9 cellular contexts compared by ENCODE assay signal in the genomic region with DNA sequence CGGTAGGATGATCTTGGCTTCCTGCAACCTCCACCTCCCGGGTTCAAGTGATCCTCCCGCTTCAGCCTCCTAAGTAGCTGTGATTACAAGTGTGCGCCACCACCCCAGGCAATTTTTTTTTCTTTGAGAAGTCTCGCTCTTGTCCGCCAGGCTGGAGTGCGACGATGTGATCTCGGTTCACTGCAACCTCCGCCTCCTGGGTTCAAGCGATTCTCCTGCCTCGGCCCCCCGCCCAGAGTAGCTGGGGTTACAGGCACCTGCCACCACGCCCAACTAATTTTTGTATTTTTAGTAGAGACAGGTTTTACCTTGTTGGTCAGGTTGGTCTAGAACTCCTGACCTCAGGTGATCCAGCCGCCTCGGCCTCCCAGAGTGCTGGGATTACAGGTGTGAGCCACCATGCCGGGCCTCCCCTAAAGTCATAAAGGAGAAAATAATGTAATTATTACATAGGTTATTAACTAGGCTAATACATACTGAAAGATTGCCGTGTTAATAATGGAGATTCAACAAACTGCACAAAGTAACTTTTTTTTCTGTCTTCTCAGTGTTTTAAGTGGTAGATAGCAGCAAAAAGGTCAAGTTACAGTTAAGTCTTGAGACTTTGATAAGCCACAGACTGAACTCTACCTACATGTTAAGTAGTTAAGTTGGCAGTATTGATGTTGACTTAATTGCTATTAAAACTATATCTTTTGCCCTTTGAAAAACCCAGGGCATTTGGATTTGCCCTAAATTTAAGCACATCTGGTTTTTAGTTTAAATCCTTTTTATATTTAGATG. TPM values are rescaled to one million over a fixed set of nuclear protein-coding genes. Genes with fewer than 3 reads are reported as not detected.
A peak's percentile ranks its signal among the peaks of the same experiment; 100 is the strongest.
DNase-seq lines count a peak whose midpoint lies in the region; ATAC-seq, FAIRE-seq and TF ChIP-seq lines count a peak whose summit lies in the region.
"Had no signal": no experiment of that assay in that cellular context is flagged by ENCODE, and none has a peak within 500 bp of the region (broad histone marks: within the 10 kb centered on the region; RNA-seq: fewer than 3 reads in every experiment).

No MANE protein-coding gene starts in this region.

- no peak overlapping the region for H3K27ac ChIP-seq in CD4-positive, CD25-positive, alpha-beta regulatory T cell (ENCODE audit: insufficient read depth, low read length, poor library complexity, severe bottlenecking)
- H3K27ac ChIP-seq in HL-60 (replicated peaks) (no peak overlapping the region), astrocyte (ENCODE audit: low read depth, low read length) (no peak overlapping the region)

- peak overlapping the region in 2 of 3 donors; percentile 67 to 76 for H3K27ac Mint-ChIP-seq in CD4-positive, CD25-positive, alpha-beta regulatory T cell
- H3K27ac Mint-ChIP-seq in astrocyte (ENCODE audit: unreplicated experiment), result peak overlapping the region; percentile 66
- H3K27ac Mint-ChIP-seq in naive thymus-derived CD8-positive, alpha-beta T cell, result peak overlapping the region; percentile 7 to 98 (median 64)

- POLR2A ChIA-PET in naive thymus-derived CD8-positive, alpha-beta T cell (lab: Charles Lee), result interaction anchor here (1.4 to 5.9 kb wide), 2 partner anchors 30 to 49 kb away, joined by 4 to 102 read pairs; a partner anchor contains a TSS

- peak overlapping the region; percentile 93 for H3K4me2 ChIP-seq in astrocyte (ENCODE audit: low read length)

- peaks cover 83% of the 10 kb centered on the region for H3K79me2 ChIP-seq in astrocyte (ENCODE audit: insufficient read depth, low read length)

- H3K36me3 ChIP-seq in CD4-positive, CD25-positive, alpha-beta regulatory T cell (ENCODE audit: control insufficient read depth, insufficient read depth, low read length), result peaks cover 6% of the 10 kb centered on the region
- peaks cover 11% of the 10 kb centered on the region for H3K36me3 ChIP-seq in astrocyte (ENCODE audit: insufficient read depth, low read length)

- ATAC-seq in CD4-positive, CD25-positive, alpha-beta regulatory T cell (ENCODE audit: low read depth in 2 of 2), result no peak
- no peak for ATAC-seq in naive thymus-derived CD8-positive, alpha-beta T cell
- no peak for ATAC-seq in HG03571 (IDR thresholded peaks at IDR 0.05; ENCODE audit: unreplicated experiment)

- H3K4me1 ChIP-seq in CD4-positive, CD25-positive, alpha-beta regulatory T cell (ENCODE audit: control insufficient read depth, insufficient read depth, low read length, poor library complexity, severe bottlenecking), result peaks cover 80% of the 10 kb centered on the region
- peaks cover 6% of the 10 kb centered on the region for H3K4me1 ChIP-seq in astrocyte (ENCODE audit: insufficient read depth, low read length)

- peaks cover 31 to 67% (median 48%) of the 10 kb centered on the region in 4 donors for H3K4me1 Mint-ChIP-seq in CD4-positive, CD25-positive, alpha-beta regulatory T cell
- peaks cover 16% of the 10 kb centered on the region for H3K4me1 Mint-ChIP-seq in astrocyte (ENCODE audit: low read depth, unreplicated experiment)
- peaks cover 18 to 73% (median 53%) of the 10 kb centered on the region in 4 donors for H3K4me1 Mint-ChIP-seq in naive thymus-derived CD8-positive, alpha-beta T cell

- H3K27me3 ChIP-seq in CD4-positive, CD25-positive, alpha-beta regulatory T cell (ENCODE audit: control insufficient read depth, insufficient read depth, low read length), result no peaks in the 10 kb centered on the region
- H3K27me3 ChIP-seq in HL-60 (ENCODE audit: insufficient read depth, poor library complexity, severe bottlenecking), result no peaks in the 10 kb centered on the region
- no peaks in the 10 kb centered on the region for H3K27me3 ChIP-seq in astrocyte (ENCODE audit: insufficient read depth, low read length)
- H3K27me3 ChIP-seq: sigmoid colon had no signal

- peaks cover 0 to 1% (median 0%) of the 10 kb centered on the region in 7 donors for H3K9me3 Mint-ChIP-seq in CD4-positive, CD25-positive, alpha-beta regulatory T cell
- no peaks in the 10 kb centered on the region for H3K9me3 Mint-ChIP-seq in astrocyte (ENCODE audit: unreplicated experiment)
- no peaks in the 10 kb centered on the region for H3K9me3 Mint-ChIP-seq in naive thymus-derived CD8-positive, alpha-beta T cell

- H2AFZ ChIP-seq in astrocyte (ENCODE audit: low read depth, low read length), result no peak overlapping the region

- DNase-seq in CD4-positive, CD25-positive, alpha-beta regulatory T cell, result no peak
- DNase-seq in HL-60 (ENCODE audit: low read depth in 1 of 2, low spot score in 1 of 2) (no peak), astrocyte (ENCODE audit: low read depth) (no peak), NCI-H748 treated with DMSO at 0.1 percent for 48 hours (lab: John Stamatoyannopoulos, UW) (no peak), SIG-M5 treated with dmso at 0.1 percent for 504 hours (lab: John Stamatoyannopoulos, UW; ENCODE audit: unreplicated experiment) (no peak)
- DNase-seq in naive thymus-derived CD8-positive, alpha-beta T cell, result no peak
- DNase-seq in activated CD4-positive, alpha-beta T cell treated with anti-CD3 and anti-CD28 coated beads, Interleukin-2, amount 50 U/mL, for 4 hours, result no peak
- DNase-seq: sigmoid colon had no signal

- peaks cover 7% of the 10 kb centered on the region for H3K27me3 Mint-ChIP-seq in CD4-positive, CD25-positive, alpha-beta regulatory T cell
- H3K27me3 Mint-ChIP-seq in astrocyte (ENCODE audit: low read depth, unreplicated experiment), result no peaks in the 10 kb centered on the region
- H3K27me3 Mint-ChIP-seq in naive thymus-derived CD8-positive, alpha-beta T cell, result no peaks in the 10 kb centered on the region

- no peak for FAIRE-seq in astrocyte (lab: Jason Lieb, UNC)

- H3K36me3 Mint-ChIP-seq in CD4-positive, CD25-positive, alpha-beta regulatory T cell, result peaks cover 19% of the 10 kb centered on the region
- H3K36me3 Mint-ChIP-seq in astrocyte (ENCODE audit: low read depth, unreplicated experiment), result peaks cover 11% of the 10 kb centered on the region
- H3K36me3 Mint-ChIP-seq in naive thymus-derived CD8-positive, alpha-beta T cell, result peaks cover 0 to 28% (median 11%) of the 10 kb centered on the region in 3 donors

- peak overlapping the region; percentile 63 for H3K4me3 ChIP-seq in CD4-positive, CD25-positive, alpha-beta regulatory T cell (ENCODE audit: low read depth, low read length)
- H3K4me3 ChIP-seq in HL-60 (replicated peaks; ENCODE audit: insufficient read depth, low read length), result peak overlapping the region; percentile 84
- peak overlapping the region; percentile 8 for H3K4me3 ChIP-seq in astrocyte (ENCODE audit: insufficient read depth, low read depth, low read length)
- H3K4me3 ChIP-seq: sigmoid colon had no signal

- TF ChIP-seq CTCF in HL-60 (IDR thresholded peaks at IDR 0.05; ENCODE audit: insufficient read depth, low read length) (no peak), astrocyte (IDR thresholded peaks at IDR 0.05; ENCODE audit: insufficient read depth, low read depth, low read length) (no peak)

- H3K4me3 Mint-ChIP-seq in CD4-positive, CD25-positive, alpha-beta regulatory T cell, result peak overlapping the region; percentile 73 to 100 (median 76)
- H3K4me3 Mint-ChIP-seq in astrocyte (ENCODE audit: unreplicated experiment), result peak overlapping the region; percentile 100
- H3K4me3 Mint-ChIP-seq in naive thymus-derived CD8-positive, alpha-beta T cell, result peak overlapping the region; percentile 42 to 98 (median 62)

- H3K9ac ChIP-seq in astrocyte (ENCODE audit: low read length), result peak overlapping the region; percentile 5

- H3K9me3 ChIP-seq in CD4-positive, CD25-positive, alpha-beta regulatory T cell (ENCODE audit: control insufficient read depth in 2 of 2, low read length in 2 of 2), result no peaks in the 10 kb centered on the region
- no peaks in the 10 kb centered on the region for H3K9me3 ChIP-seq in astrocyte (ENCODE audit: insufficient read depth, low read depth, low read length)
- H3K9me3 ChIP-seq: sigmoid colon had no signal

- H4K20me1 ChIP-seq in astrocyte (ENCODE audit: insufficient read depth, low read length), result peaks cover 70% of the 10 kb centered on the region

RNA-seq across cellular contexts. Expression of a gene that starts 3.9 kb away (rescaled TPM):
- 132 TPM for total RNA-seq in CD4-positive, CD25-positive, alpha-beta regulatory T cell
- polyA plus RNA-seq in CD4-positive, CD25-positive, alpha-beta regulatory T cell, result 100 to 1,000 TPM in 2 of 4 donors, 10 to 100 TPM in 2; 83.4 to 111 (median 98.4) TPM
- total RNA-seq in astrocyte, result 294 and 309 TPM in 2 replicates
- total RNA-seq in naive thymus-derived CD8-positive, alpha-beta T cell, result 100 to 1,000 TPM; 163 TPM
- polyA plus RNA-seq in naive thymus-derived CD8-positive, alpha-beta T cell, result 10 to 100 TPM; 42.0 to 82.5 (median 57.1) TPM

RNA-seq across cellular contexts. Expression of a gene that starts 50.0 kb away (rescaled TPM):
- 48.8 TPM for total RNA-seq in CD4-positive, CD25-positive, alpha-beta regulatory T cell
- polyA plus RNA-seq in CD4-positive, CD25-positive, alpha-beta regulatory T cell, result 10 to 100 TPM; 24.8 to 42.2 (median 32.3) TPM
- total RNA-seq in astrocyte, result 31.9 and 32.2 TPM in 2 replicates
- total RNA-seq in naive thymus-derived CD8-positive, alpha-beta T cell, result 10 to 100 TPM; 78.1 to 92.8 TPM
- 10 to 100 TPM; 25.2 to 56.7 (median 41.9) TPM for polyA plus RNA-seq in naive thymus-derived CD8-positive, alpha-beta T cell

Comparison
In these comparisons a context has a peak if more than half of its experiments do, and no peak if none do; other contexts are left out.
1. H3K4me3 ChIP-seq: peak in every context shown above with its lines; median percentile 84 in HL-60; 63 in CD4-positive, CD25-positive, alpha-beta regulatory T cell; 8 in astrocyte.